Comparison of ENCODE assay signal across 1 cellular context in the genomic region with DNA sequence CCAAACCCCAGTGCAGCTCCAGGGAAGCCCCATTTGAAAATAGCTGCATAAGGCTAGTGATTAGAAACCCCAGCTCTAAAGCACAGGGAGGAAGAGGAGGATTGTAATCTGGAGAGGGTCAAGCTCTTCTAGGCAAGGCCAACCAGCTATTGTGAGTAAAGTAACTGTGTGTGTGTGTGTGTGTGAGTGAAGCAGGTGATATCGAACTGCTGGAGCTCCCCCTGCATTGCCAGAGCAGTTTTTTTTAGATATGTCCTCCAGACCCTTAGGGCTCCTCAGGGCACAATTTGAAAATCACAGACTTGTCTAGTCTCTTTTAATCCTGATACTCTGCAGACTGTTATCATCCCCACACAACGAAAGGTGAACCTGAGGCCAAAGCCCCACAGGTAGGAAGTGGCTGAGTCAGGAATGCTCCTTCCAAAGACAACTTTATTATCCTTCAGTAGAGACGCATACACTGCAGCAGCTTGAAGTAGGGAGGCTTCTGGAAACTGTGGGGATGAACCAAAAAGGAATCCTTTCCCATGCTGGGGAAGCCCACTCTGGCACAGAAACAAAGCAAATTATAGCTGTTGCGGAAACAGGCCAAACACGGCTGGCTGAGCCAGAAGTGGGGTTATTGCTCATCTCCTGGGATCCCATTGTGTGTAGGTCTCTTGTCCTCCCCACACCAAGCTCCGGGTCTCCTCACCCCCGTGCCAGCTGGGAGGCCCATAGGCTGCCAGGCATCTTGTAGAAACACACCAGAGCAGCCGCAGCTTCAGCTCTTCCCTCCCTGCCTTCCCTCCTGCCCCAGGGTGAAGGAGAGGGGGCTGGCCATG.
A peak's percentile ranks its signal among the peaks of the same experiment; 100 is the strongest.
TF ChIP-seq lines count a peak whose summit lies in the region.

No MANE protein-coding gene starts in this region.

TF ChIP-seq in HepG2, 621 proteins besides CTCF, POLR2A, EP300 and RAD21 (continued from another document and continues in another):
- no peak for TF ChIP-seq CCDC6 (CRISPR knock-in tag; IDR thresholded peaks at IDR 0.05)
- TF ChIP-seq, protein P1, sequence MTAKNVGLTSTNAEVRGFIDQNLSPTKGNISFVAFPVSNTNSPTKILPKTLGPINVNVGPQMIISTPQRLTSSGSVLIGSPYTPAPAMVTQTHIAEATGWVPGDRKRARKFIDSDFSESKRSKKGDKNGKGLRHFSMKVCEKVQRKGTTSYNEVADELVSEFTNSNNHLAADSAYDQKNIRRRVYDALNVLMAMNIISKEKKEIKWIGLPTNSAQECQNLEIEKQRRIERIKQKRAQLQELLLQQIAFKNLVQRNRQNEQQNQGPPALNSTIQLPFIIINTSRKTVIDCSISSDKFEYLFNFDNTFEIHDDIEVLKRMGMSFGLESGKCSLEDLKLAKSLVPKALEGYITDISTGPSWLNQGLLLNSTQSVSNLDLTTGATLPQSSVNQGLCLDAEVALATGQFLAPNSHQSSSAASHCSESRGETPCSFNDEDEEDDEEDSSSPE (CRISPR knock-in tag; IDR thresholded peaks at IDR 0.05): no peak
- TF ChIP-seq NKX3-1 (CRISPR knock-in tag; IDR thresholded peaks at IDR 0.05): no peak
- 0 out of 2 replicates have a peak, but pooled peaks have one; percentile 33 for TF ChIP-seq SRY (CRISPR knock-in tag; IDR thresholded peaks at IDR 0.05)
- no peak for TF ChIP-seq GTF2F1 (IDR thresholded peaks at IDR 0.05; ENCODE audit: low read length)
- no peak for TF ChIP-seq ARID3A (IDR thresholded peaks at IDR 0.05; ENCODE audit: low read depth, low read length)
- TF ChIP-seq KDM1A (CRISPR knock-in tag; IDR thresholded peaks at IDR 0.05): no peak
- TF ChIP-seq, protein P2, sequence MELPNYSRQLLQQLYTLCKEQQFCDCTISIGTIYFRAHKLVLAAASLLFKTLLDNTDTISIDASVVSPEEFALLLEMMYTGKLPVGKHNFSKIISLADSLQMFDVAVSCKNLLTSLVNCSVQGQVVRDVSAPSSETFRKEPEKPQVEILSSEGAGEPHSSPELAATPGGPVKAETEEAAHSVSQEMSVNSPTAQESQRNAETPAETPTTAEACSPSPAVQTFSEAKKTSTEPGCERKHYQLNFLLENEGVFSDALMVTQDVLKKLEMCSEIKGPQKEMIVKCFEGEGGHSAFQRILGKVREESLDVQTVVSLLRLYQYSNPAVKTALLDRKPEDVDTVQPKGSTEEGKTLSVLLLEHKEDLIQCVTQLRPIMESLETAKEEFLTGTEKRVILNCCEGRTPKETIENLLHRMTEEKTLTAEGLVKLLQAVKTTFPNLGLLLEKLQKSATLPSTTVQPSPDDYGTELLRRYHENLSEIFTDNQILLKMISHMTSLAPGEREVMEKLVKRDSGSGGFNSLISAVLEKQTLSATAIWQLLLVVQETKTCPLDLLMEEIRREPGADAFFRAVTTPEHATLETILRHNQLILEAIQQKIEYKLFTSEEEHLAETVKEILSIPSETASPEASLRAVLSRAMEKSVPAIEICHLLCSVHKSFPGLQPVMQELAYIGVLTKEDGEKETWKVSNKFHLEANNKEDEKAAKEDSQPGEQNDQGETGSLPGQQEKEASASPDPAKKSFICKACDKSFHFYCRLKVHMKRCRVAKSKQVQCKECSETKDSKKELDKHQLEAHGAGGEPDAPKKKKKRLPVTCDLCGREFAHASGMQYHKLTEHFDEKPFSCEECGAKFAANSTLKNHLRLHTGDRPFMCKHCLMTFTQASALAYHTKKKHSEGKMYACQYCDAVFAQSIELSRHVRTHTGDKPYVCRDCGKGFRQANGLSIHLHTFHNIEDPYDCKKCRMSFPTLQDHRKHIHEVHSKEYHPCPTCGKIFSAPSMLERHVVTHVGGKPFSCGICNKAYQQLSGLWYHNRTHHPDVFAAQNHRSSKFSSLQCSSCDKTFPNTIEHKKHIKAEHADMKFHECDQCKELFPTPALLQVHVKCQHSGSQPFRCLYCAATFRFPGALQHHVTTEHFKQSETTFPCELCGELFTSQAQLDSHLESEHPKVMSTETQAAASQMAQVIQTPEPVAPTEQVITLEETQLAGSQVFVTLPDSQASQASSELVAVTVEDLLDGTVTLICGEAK (IDR thresholded peaks at IDR 0.05): no peak
- TF ChIP-seq, protein P2 (CRISPR knock-in tag; IDR thresholded peaks at IDR 0.05): peak; percentile 94
- TF ChIP-seq, protein P3, sequence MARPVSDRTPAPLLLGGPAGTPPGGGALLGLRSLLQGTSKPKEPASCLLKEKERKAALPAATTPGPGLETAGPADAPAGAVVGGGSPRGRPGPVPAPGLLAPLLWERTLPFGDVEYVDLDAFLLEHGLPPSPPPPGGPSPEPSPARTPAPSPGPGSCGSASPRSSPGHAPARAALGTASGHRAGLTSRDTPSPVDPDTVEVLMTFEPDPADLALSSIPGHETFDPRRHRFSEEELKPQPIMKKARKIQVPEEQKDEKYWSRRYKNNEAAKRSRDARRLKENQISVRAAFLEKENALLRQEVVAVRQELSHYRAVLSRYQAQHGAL (CRISPR knock-in tag; IDR thresholded peaks at IDR 0.05; ENCODE audit: not compliant biosample characterization): no peak
- TF ChIP-seq ZBTB20 (CRISPR knock-in tag; IDR thresholded peaks at IDR 0.05; ENCODE audit: borderline replicate concordance, low read depth): 0 out of 2 replicates have a peak, but pooled peaks have one; percentile 49
- TF ChIP-seq ZNF687 (CRISPR knock-in tag; IDR thresholded peaks at IDR 0.05): peak; percentile 31; the same call in 1 of the 2 replicates
- TF ChIP-seq NR2F1 (CRISPR knock-in tag; IDR thresholded peaks at IDR 0.05): no peak
- TF ChIP-seq POLR2AphosphoS5 (IDR thresholded peaks at IDR 0.05; ENCODE audit: low read depth, low read length): no peak
- TF ChIP-seq AHR (CRISPR knock-in tag; IDR thresholded peaks at IDR 0.05): no peak
- no peak for TF ChIP-seq ZBTB44 (CRISPR knock-in tag; IDR thresholded peaks at IDR 0.05)
- 0 out of 2 replicates have a peak, but pooled peaks have one; percentile 14 for TF ChIP-seq ZNF501 (CRISPR knock-in tag; IDR thresholded peaks at IDR 0.05)
- TF ChIP-seq RCOR2 (CRISPR knock-in tag; IDR thresholded peaks at IDR 0.05): no peak
- no peak for TF ChIP-seq FOXK2 (IDR thresholded peaks at IDR 0.05)
- TF ChIP-seq ZNF225 (CRISPR knock-in tag; IDR thresholded peaks at IDR 0.05): no peak
- TF ChIP-seq, protein P4, sequence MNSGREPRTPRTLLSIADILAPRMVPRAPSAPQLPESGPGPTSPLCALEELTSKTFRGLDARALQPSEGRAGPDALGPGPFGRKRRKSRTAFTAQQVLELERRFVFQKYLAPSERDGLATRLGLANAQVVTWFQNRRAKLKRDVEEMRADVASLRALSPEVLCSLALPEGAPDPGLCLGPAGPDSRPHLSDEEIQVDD (CRISPR knock-in tag; IDR thresholded peaks at IDR 0.05; ENCODE audit: borderline replicate concordance): no peak
- no peak for TF ChIP-seq HNF4G (IDR thresholded peaks at IDR 0.05; ENCODE audit: borderline replicate concordance, low read depth, low read length)
- no peak for TF ChIP-seq HNF4G (CRISPR knock-in tag; IDR thresholded peaks at IDR 0.05; ENCODE audit: borderline replicate concordance, low read depth)
- TF ChIP-seq ZNF280B (CRISPR knock-in tag; IDR thresholded peaks at IDR 0.05; ENCODE audit: borderline replicate concordance): 0 out of 2 replicates have a peak, but pooled peaks have one; percentile 35
- no peak for TF ChIP-seq ZNF724P (CRISPR knock-in tag; IDR thresholded peaks at IDR 0.05; ENCODE audit: borderline replicate concordance)
- TF ChIP-seq, protein P5, sequence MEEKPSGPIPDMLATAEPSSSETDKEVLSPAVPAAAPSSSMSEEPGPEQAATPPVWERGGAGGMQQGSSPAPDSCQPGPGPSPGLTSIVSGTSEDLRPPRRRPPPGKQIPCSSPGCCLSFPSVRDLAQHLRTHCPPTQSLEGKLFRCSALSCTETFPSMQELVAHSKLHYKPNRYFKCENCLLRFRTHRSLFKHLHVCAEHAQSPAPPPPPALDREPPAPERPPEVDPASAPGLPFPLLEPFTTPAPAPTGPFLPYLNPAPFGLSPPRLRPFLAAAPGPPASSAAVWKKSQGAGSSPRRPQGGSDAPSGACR (CRISPR knock-in tag; IDR thresholded peaks at IDR 0.05): no peak
- TF ChIP-seq HNRNPK (IDR thresholded peaks at IDR 0.05; ENCODE audit: low read depth, low read length, poor library complexity, severe bottlenecking): no peak
- no peak for TF ChIP-seq ARHGAP35 (CRISPR knock-in tag; IDR thresholded peaks at IDR 0.05; ENCODE audit: borderline replicate concordance)
- TF ChIP-seq ZBTB1 (CRISPR knock-in tag; IDR thresholded peaks at IDR 0.05; ENCODE audit: borderline replicate concordance): no peak
- no peak for TF ChIP-seq SIX4 (CRISPR knock-in tag; IDR thresholded peaks at IDR 0.05)
